In the genomic region with DNA sequence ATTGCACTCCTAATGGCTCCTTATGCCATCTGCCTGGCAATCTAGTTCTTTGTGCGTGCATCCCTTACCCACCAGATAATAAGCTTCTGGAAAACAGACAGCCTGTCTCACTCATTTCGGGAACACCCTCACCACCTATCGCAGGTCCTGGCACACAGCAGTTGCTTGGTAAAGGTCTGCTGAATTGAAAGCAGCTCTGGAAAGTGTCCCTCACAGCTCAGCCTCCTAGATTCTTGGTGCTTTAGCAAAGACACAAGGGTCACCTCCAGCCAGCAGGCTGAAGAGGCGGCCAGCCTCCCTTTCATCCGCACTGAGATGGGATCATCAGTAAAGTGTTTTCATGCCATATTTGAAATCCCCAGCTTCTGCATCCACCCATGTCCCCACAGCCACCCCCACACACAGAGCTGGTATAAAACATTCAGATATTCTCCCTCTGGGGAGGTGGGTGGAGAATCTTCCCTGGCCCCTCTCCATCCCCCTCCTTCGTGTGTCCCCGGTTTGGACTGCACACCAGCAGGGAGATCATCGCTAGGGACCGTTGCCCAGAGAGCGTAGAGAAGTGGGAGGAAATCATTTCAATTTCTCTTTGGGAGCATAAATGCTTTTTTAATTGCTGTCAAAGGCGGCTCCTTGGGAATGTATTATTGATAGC, we compare ENCODE assay signal across 1 cellular context.
TF ChIP-seq lines count a peak whose summit lies in the region.

No MANE protein-coding gene starts in this region.

TF ChIP-seq in GM23338, 12 proteins besides CTCF, POLR2A, EP300 and RAD21 (continued from another document):
- TF ChIP-seq REST (IDR thresholded peaks at IDR 0.05; ENCODE audit: unreplicated experiment) (no peak), ZNF462 (CRISPR knock-in tag; IDR thresholded peaks at IDR 0.05) (no peak)
TF ChIP-seq in GM23338: peak in this region for 0.
